Comparison of ENCODE assay signal across 11 cellular contexts in genomic region chr1:160538985-160539651, GRCh38. TPM values are rescaled to one million over a fixed set of nuclear protein-coding genes. Genes with fewer than 3 reads are reported as not detected.
DNase-seq lines count a peak whose midpoint lies in the region; ATAC-seq, FAIRE-seq and TF ChIP-seq lines count a peak whose summit lies in the region.
"Had no signal": no experiment of that assay in that cellular context is flagged by ENCODE, and none has a peak within 500 bp of the region (broad histone marks: within the 10 kb centered on the region; RNA-seq: fewer than 3 reads in every experiment).

No MANE protein-coding gene starts in this region.

- peaks cover 46 to 61% (median 55%) of the 10 kb centered on the region in 3 donors for H3K4me1 ChIP-seq in pancreas

- no peaks in the 10 kb centered on the region for H3K36me3 ChIP-seq in pancreas

- H3K27ac Mint-ChIP-seq in activated CD8-positive, alpha-beta T cell treated with anti-CD3 and anti-CD28 coated beads for 36 hours, result peak overlapping the region; percentile 94
- no peak overlapping the region for H3K27ac Mint-ChIP-seq in activated CD8-positive, alpha-beta T cell treated with anti-CD3 and anti-CD28 coated beads, Interleukin-2, amount 10 ng/mL, durations not matched to agents 7 days and 5 days
- peak overlapping the region; percentile 83 for H3K27ac Mint-ChIP-seq in dendritic cell treated with granulocyte-macrophage colony-stimulating factor and Interleukin-4, amounts not matched to agents 40 ng/mL and 50 ng/mL, for 4 days

- H3K9me3 Mint-ChIP-seq in activated CD8-positive, alpha-beta T cell treated with anti-CD3 and anti-CD28 coated beads for 36 hours, result peaks cover 22% of the 10 kb centered on the region
- peaks cover 26% of the 10 kb centered on the region for H3K9me3 Mint-ChIP-seq in activated CD8-positive, alpha-beta T cell treated with anti-CD3 and anti-CD28 coated beads, Interleukin-2, amount 10 ng/mL, durations not matched to agents 7 days and 5 days (ENCODE audit: insufficient read depth)
- H3K9me3 Mint-ChIP-seq in dendritic cell treated with granulocyte-macrophage colony-stimulating factor and Interleukin-4, amounts not matched to agents 40 ng/mL and 50 ng/mL, for 4 days, result peaks cover 25% of the 10 kb centered on the region

- H3K9me3 ChIP-seq in pancreas, result no peaks in the 10 kb centered on the region

- H3K4me3 Mint-ChIP-seq in activated CD8-positive, alpha-beta T cell treated with anti-CD3 and anti-CD28 coated beads for 36 hours, result no peak overlapping the region
- H3K4me3 Mint-ChIP-seq in activated CD8-positive, alpha-beta T cell treated with anti-CD3 and anti-CD28 coated beads, Interleukin-2, amount 10 ng/mL, durations not matched to agents 7 days and 5 days, result no peak overlapping the region
- no peak overlapping the region for H3K4me3 Mint-ChIP-seq in dendritic cell treated with granulocyte-macrophage colony-stimulating factor and Interleukin-4, amounts not matched to agents 40 ng/mL and 50 ng/mL, for 4 days

- POLR2A ChIA-PET in activated CD8-positive, alpha-beta T cell treated with anti-CD3 and anti-CD28 coated beads for 36 hours (lab: Charles Lee), result interaction anchor here (3.0 kb wide), 1 partner anchor 17 kb away, joined by 17 read pairs; the partner anchor contains the start of gene SLAMF6
- POLR2A ChIA-PET in activated CD8-positive, alpha-beta T cell treated with anti-CD3 and anti-CD28 coated beads, Interleukin-2, amount 10 ng/mL, durations not matched to agents 7 days and 5 days (lab: Charles Lee), result interaction anchor here (1.0 to 2.5 kb wide), 4 partner anchors 17 to 88 kb away, joined by 3 to 17 read pairs (median 7); partner anchors contain the start of gene SLAMF6

- peak overlapping the region in 2 of 4 donors; percentile 7 to 8 for H3K4me3 ChIP-seq in pancreas

- H3K27me3 ChIP-seq in pancreas, result no peaks in the 10 kb centered on the region

- CTCF ChIA-PET in activated CD8-positive, alpha-beta T cell treated with anti-CD3 and anti-CD28 coated beads for 36 hours (lab: Charles Lee), result interaction anchor here (0.9 to 3.0 kb wide), 7 partner anchors 11 to 42 kb away, joined by 3 to 13 read pairs (median 5); no protein-coding TSS in a partner anchor
- CTCF ChIA-PET in activated CD8-positive, alpha-beta T cell treated with anti-CD3 and anti-CD28 coated beads, Interleukin-2, amount 10 ng/mL, durations not matched to agents 7 days and 5 days (lab: Charles Lee), result interaction anchor here (0.8 to 4.6 kb wide), 9 partner anchors 11 to 241 kb away, joined by 3 to 60 read pairs (median 11); partner anchors contain the start of gene SLAMF6

- TF ChIP-seq CTCF in activated CD8-positive, alpha-beta T cell treated with anti-CD3 and anti-CD28 coated beads for 36 hours (IDR thresholded peaks at IDR 0.05), result no peak
- TF ChIP-seq CTCF in pancreas (IDR thresholded peaks at IDR 0.05), result no peak

- FAIRE-seq in pancreas (lab: Jason Lieb, UNC), result no peak
- FAIRE-seq: islet of Langerhans had no signal

- peaks cover 56% of the 10 kb centered on the region for H3K4me1 Mint-ChIP-seq in activated CD8-positive, alpha-beta T cell treated with anti-CD3 and anti-CD28 coated beads for 36 hours (ENCODE audit: low read depth)
- peaks cover 43% of the 10 kb centered on the region for H3K4me1 Mint-ChIP-seq in activated CD8-positive, alpha-beta T cell treated with anti-CD3 and anti-CD28 coated beads, Interleukin-2, amount 10 ng/mL, durations not matched to agents 7 days and 5 days (ENCODE audit: low read depth)
- peaks cover 35% of the 10 kb centered on the region for H3K4me1 Mint-ChIP-seq in dendritic cell treated with granulocyte-macrophage colony-stimulating factor and Interleukin-4, amounts not matched to agents 40 ng/mL and 50 ng/mL, for 4 days (ENCODE audit: low read depth)

- intact Hi-C loops in activated CD8-positive, alpha-beta T cell treated with anti-CD3 and anti-CD28 coated beads for 36 hours (cut with micrococcal nuclease), result no loop called here
- intact Hi-C loops in dendritic cell treated with granulocyte-macrophage colony-stimulating factor and Interleukin-4, amounts not matched to agents 40 ng/mL and 50 ng/mL, for 4 days (cut with micrococcal nuclease), result no loop called here
- intact Hi-C loops in pancreas (cut with DNase I), result no loop called here

- H3K36me3 Mint-ChIP-seq in activated CD8-positive, alpha-beta T cell treated with anti-CD3 and anti-CD28 coated beads for 36 hours (ENCODE audit: low read depth), result peaks cover 24% of the 10 kb centered on the region
- H3K36me3 Mint-ChIP-seq in activated CD8-positive, alpha-beta T cell treated with anti-CD3 and anti-CD28 coated beads, Interleukin-2, amount 10 ng/mL, durations not matched to agents 7 days and 5 days (ENCODE audit: low read depth), result peaks cover 23% of the 10 kb centered on the region
- H3K36me3 Mint-ChIP-seq in dendritic cell treated with granulocyte-macrophage colony-stimulating factor and Interleukin-4, amounts not matched to agents 40 ng/mL and 50 ng/mL, for 4 days (ENCODE audit: low read depth), result peaks cover 70% of the 10 kb centered on the region

- WGBS in pancreas, 2 donors, result 13 to 14% methylated on average over 5 of the region's 5 CpGs

- ATAC-seq in activated CD8-positive, alpha-beta T cell treated with anti-CD3 and anti-CD28 coated beads for 36 hours, result no peak
- no peak for ATAC-seq in activated CD8-positive, alpha-beta T cell treated with anti-CD3 and anti-CD28 coated beads, Interleukin-2, amount 10 ng/mL, durations not matched to agents 7 days and 5 days
- peak; percentile 75 to 82 (median 81) for ATAC-seq in pancreas

- no peaks in the 10 kb centered on the region for H3K27me3 Mint-ChIP-seq in activated CD8-positive, alpha-beta T cell treated with anti-CD3 and anti-CD28 coated beads for 36 hours
- no peaks in the 10 kb centered on the region for H3K27me3 Mint-ChIP-seq in activated CD8-positive, alpha-beta T cell treated with anti-CD3 and anti-CD28 coated beads, Interleukin-2, amount 10 ng/mL, durations not matched to agents 7 days and 5 days (ENCODE audit: low read depth)
- H3K27me3 Mint-ChIP-seq in dendritic cell treated with granulocyte-macrophage colony-stimulating factor and Interleukin-4, amounts not matched to agents 40 ng/mL and 50 ng/mL, for 4 days, result no peaks in the 10 kb centered on the region

- H3K27ac ChIP-seq in pancreas (peak overlapping the region; percentile 29 to 84 (median 63)), caudate nucleus (ENCODE audit: low read depth, low read length) (no peak overlapping the region)

- no peak for DNase-seq in activated CD8-positive, alpha-beta T cell treated with anti-CD3 and anti-CD28 coated beads for 36 hours
- DNase-seq in activated CD8-positive, alpha-beta T cell treated with anti-CD3 and anti-CD28 coated beads, Interleukin-2, amount 10 ng/mL, durations not matched to agents 7 days and 5 days, result no peak
- DNase-seq in NCI-H526 (lab: John Stamatoyannopoulos, UW) (peak; percentile 92 to 93), pancreas (peak in 3 of 6 donors; percentile 58 to 72 (median 66)), caudate nucleus (lab: John Stamatoyannopoulos, UW) (no peak), NCI-H2227 treated with DMSO at 0.1 percent for 48 hours (lab: John Stamatoyannopoulos, UW) (no peak)
- no peak for DNase-seq in activated effector memory CD4-positive, alpha-beta T cell treated with anti-CD3 and anti-CD28 coated beads, Interleukin-2, amount 50 U/mL, for 16 hours
- DNase-seq: NCI-H1092 had no signal

RNA-seq across cellular contexts. Expression of gene SLAMF6, which starts 16.1 kb away (rescaled TPM):
- total RNA-seq in activated CD8-positive, alpha-beta T cell treated with anti-CD3 and anti-CD28 coated beads for 36 hours, result 10 to 100 TPM; 42.8 to 43.9 TPM
- total RNA-seq in activated CD8-positive, alpha-beta T cell treated with anti-CD3 and anti-CD28 coated beads, Interleukin-2, amount 10 ng/mL, durations not matched to agents 7 days and 5 days, result 10 to 100 TPM; 23.9 to 24.7 TPM
- under 1 TPM; 0.04 to 0.81 (median 0.26) TPM for total RNA-seq in pancreas
- under 1 TPM; 0.07 to 0.11 TPM for polyA plus RNA-seq in pancreas
- total RNA-seq: fibroblast of lung had no signal
- polyA plus RNA-seq: fibroblast of lung had no signal

RNA-seq across cellular contexts. Expression of gene CD84, which starts 40.2 kb away (rescaled TPM):
- total RNA-seq in activated CD8-positive, alpha-beta T cell treated with anti-CD3 and anti-CD28 coated beads for 36 hours, result 10 to 100 TPM; 18.1 to 20.1 TPM
- 10 to 100 TPM; 14.0 to 15.4 TPM for total RNA-seq in activated CD8-positive, alpha-beta T cell treated with anti-CD3 and anti-CD28 coated beads, Interleukin-2, amount 10 ng/mL, durations not matched to agents 7 days and 5 days
- total RNA-seq in pancreas, result 10 to 100 TPM in 1 of 6 donors, 1 to 10 TPM in 5; 2.3 to 13.2 (median 3.7) TPM
- polyA plus RNA-seq in pancreas, result under 1 TPM; 0.16 to 0.57 TPM
- total RNA-seq: fibroblast of lung had no signal
- polyA plus RNA-seq: fibroblast of lung had no signal

Comparison
In these comparisons a context has a peak if more than half of its experiments do, and no peak if none do; other contexts are left out.
1. ATAC-seq: peak in pancreas (4 of 4); none in activated CD8-positive, alpha-beta T cell treated with anti-CD3 and anti-CD28 coated beads for 36 hours (single experiment) and activated CD8-positive, alpha-beta T cell treated with anti-CD3 and anti-CD28 coated beads, Interleukin-2, amount 10 ng/mL, durations not matched to agents 7 days and 5 days (single experiment).
2. DNase-seq: peak in NCI-H526 (2 of 2); none in activated CD8-positive, alpha-beta T cell treated with anti-CD3 and anti-CD28 coated beads for 36 hours (single experiment), activated CD8-positive, alpha-beta T cell treated with anti-CD3 and anti-CD28 coated beads, Interleukin-2, amount 10 ng/mL, durations not matched to agents 7 days and 5 days (single experiment), caudate nucleus (0 of 61), NCI-H2227 treated with DMSO at 0.1 percent for 48 hours (single experiment) and activated effector memory CD4-positive, alpha-beta T cell treated with anti-CD3 and anti-CD28 coated beads, Interleukin-2, amount 50 U/mL, for 16 hours (single experiment).
3. RNA of gene SLAMF6, which starts 16.1 kb away (total RNA-seq): 42.8 to 43.9 TPM in activated CD8-positive, alpha-beta T cell treated with anti-CD3 and anti-CD28 coated beads for 36 hours and 23.9 to 24.7 TPM in activated CD8-positive, alpha-beta T cell treated with anti-CD3 and anti-CD28 coated beads, Interleukin-2, amount 10 ng/mL, durations not matched to agents 7 days and 5 days; 0.04 to 0.81 TPM in pancreas; every median in the first group is over 10 times any median in the second.